Comparison of ENCODE assay signal across 13 cellular contexts in genomic region chrX:40130207-40130606, GRCh38. TPM values are rescaled to one million over a fixed set of nuclear protein-coding genes. Genes with fewer than 3 reads are reported as not detected.
DNase-seq lines count a peak whose midpoint lies in the region; ATAC-seq, FAIRE-seq and TF ChIP-seq lines count a peak whose summit lies in the region.
"Had no signal": no experiment of that assay in that cellular context is flagged by ENCODE, and none has a peak within 500 bp of the region (broad histone marks: within the 10 kb centered on the region; RNA-seq: fewer than 3 reads in every experiment).

No MANE protein-coding gene starts in this region.

- no peaks in the 10 kb centered on the region for H3K4me1 ChIP-seq in uterus

- no peak overlapping the region for H3K27ac ChIP-seq in uterus

- in situ Hi-C loops in G401 (cut with HindIII; ENCODE audit: low sequenced_read_pairs) = no loop called here

- intact Hi-C loops in uterus (cut with DNase I; ENCODE audit: low total_unique reads) = no loop called here

- no peak overlapping the region for H3K4me3 ChIP-seq in fibroblast of the aortic adventitia (ENCODE audit: low read depth, low read length)
- no peak overlapping the region for H3K4me3 ChIP-seq in uterus
- H3K4me3 ChIP-seq: GM12878 had no signal

- H3K9me3 ChIP-seq in uterus = no peaks in the 10 kb centered on the region

- peak; percentile 48 for ATAC-seq in SK-N-SH treated with all-trans-retinoic acid at 6 μM for 48 hours
- ATAC-seq: GM12878; naive thymus-derived CD4-positive, alpha-beta T cell had no signal

- no peak for TF ChIP-seq CTCF in fibroblast of the aortic adventitia (IDR thresholded peaks at IDR 0.05; ENCODE audit: insufficient read depth, low read length)
- TF ChIP-seq CTCF in uterus (IDR thresholded peaks at IDR 0.05) = no peak

- no peaks in the 10 kb centered on the region for H3K36me3 ChIP-seq in uterus

- CTCF ChIA-PET in HEK293T (lab: Yijun Ruan, JAX) = no interaction called here

- H3K27me3 ChIP-seq in uterus = no peaks in the 10 kb centered on the region

- DNase-seq in H54 (ENCODE audit: insufficient read length, low spot score) = peak; percentile 35
- DNase-seq in fibroblast of the aortic adventitia (ENCODE audit: low read depth) = peak; percentile 65
- peak; percentile 23 to 50 for DNase-seq in uterus
- DNase-seq in G401 (ENCODE audit: low spot score) = no peak
- no peak for DNase-seq in HEK293T (ENCODE audit: extremely low spot score)
- no peak for DNase-seq in C1 segment of cervical spinal cord (lab: John Stamatoyannopoulos, UW)
- DNase-seq: activated CD4-positive, alpha-beta T cell treated with anti-CD3 and anti-CD28 coated beads, Interleukin-2, amount 50 U/mL, for 4 hours; DMS153; naive thymus-derived CD4-positive, alpha-beta T cell; NCI-H1092 treated with DMSO at 0.1 percent for 48 hours; NCI-H510A had no signal

- POLR2A ChIA-PET in HEK293T (lab: Yijun Ruan, JAX) = no interaction called here

- TF ChIP-seq POLR2A in H54 (IDR thresholded peaks at IDR 0.05; ENCODE audit: low read depth, low read length) = no peak
- TF ChIP-seq POLR2A in uterus (IDR thresholded peaks at IDR 0.05) = no peak

- FAIRE-seq in H54 (lab: Jason Lieb, UNC) = no peak
- FAIRE-seq: GM12878 had no signal

TF ChIP-seq in SK-N-SH treated with all-trans-retinoic acid at 6 μM for 48 hours, 23 proteins besides CTCF, POLR2A, EP300 and RAD21 (continues in another document):
- TF ChIP-seq RARB (CRISPR knock-in tag; IDR thresholded peaks at IDR 0.05) (no peak), ESRRG (CRISPR knock-in tag; IDR thresholded peaks at IDR 0.05) (no peak), SNAI2 (CRISPR knock-in tag; IDR thresholded peaks at IDR 0.05) (no peak), PATZ1 (CRISPR knock-in tag; IDR thresholded peaks at IDR 0.05; ENCODE audit: borderline replicate concordance) (no peak), ZNF70 (CRISPR knock-in tag; IDR thresholded peaks at IDR 0.05) (no peak), PPARA (CRISPR knock-in tag; IDR thresholded peaks at IDR 0.05; ENCODE audit: borderline replicate concordance) (no peak), CSDC2 (CRISPR knock-in tag; IDR thresholded peaks at IDR 0.05) (no peak), BACH2 (CRISPR knock-in tag; IDR thresholded peaks at IDR 0.05; ENCODE audit: borderline replicate concordance) (no peak), POU6F1 (CRISPR knock-in tag; IDR thresholded peaks at IDR 0.05; ENCODE audit: borderline replicate concordance, low read depth) (no peak), ZC3H10 (CRISPR knock-in tag; IDR thresholded peaks at IDR 0.05) (no peak), CSRNP3 (CRISPR knock-in tag; IDR thresholded peaks at IDR 0.05) (no peak)

TF ChIP-seq in HEK293T, 16 proteins besides CTCF, POLR2A, EP300 and RAD21:
- TF ChIP-seq FOXK2 (IDR thresholded peaks at IDR 0.05) (no peak), LEF1 (IDR thresholded peaks at IDR 0.05; ENCODE audit: borderline replicate concordance) (no peak), SUZ12 (IDR thresholded peaks at IDR 0.05) (no peak), BHLHE40 (IDR thresholded peaks at IDR 0.05; ENCODE audit: borderline replicate concordance) (no peak), CTBP1 (IDR thresholded peaks at IDR 0.05; ENCODE audit: borderline replicate concordance) (no peak), ZNF384 (IDR thresholded peaks at IDR 0.05) (no peak), L3MBTL2 (conservative IDR thresholded peaks at IDR 0.05) (no peak), HDGF (IDR thresholded peaks at IDR 0.05; ENCODE audit: borderline replicate concordance) (no peak), FOXA1 (IDR thresholded peaks at IDR 0.05) (no peak), NFRKB (IDR thresholded peaks at IDR 0.05) (no peak), ARNT (IDR thresholded peaks at IDR 0.05) (no peak), SP1 (IDR thresholded peaks at IDR 0.05) (no peak), TARDBP (IDR thresholded peaks at IDR 0.05) (no peak), ELF4 (IDR thresholded peaks at IDR 0.05) (no peak), PKNOX1 (IDR thresholded peaks at IDR 0.05) (no peak), FOXM1 (IDR thresholded peaks at IDR 0.05; ENCODE audit: borderline replicate concordance) (no peak)

RNA-seq across cellular contexts. Expression of gene BCOR, which starts 32.4 kb away (rescaled TPM):
- total RNA-seq in fibroblast of the aortic adventitia (ENCODE audit: low replicate concordance) = 8.2 and 12.7 TPM in 2 replicates
- total RNA-seq in uterus = 10 to 100 TPM in 3 of 4 donors, 1 to 10 TPM in 1; 10.0 to 42.4 (median 26.4) TPM
- total RNA-seq in G401 (2014; rRNA removed; shearing (Covaris generic)) = 21.3 and 28.8 TPM in 2 replicates

Comparison
In these comparisons a context has a peak if more than half of its experiments do, and no peak if none do; other contexts are left out.
1. DNase-seq: peak in H54 (single experiment), fibroblast of the aortic adventitia (single experiment) and uterus (2 of 2); none in G401 (single experiment), HEK293T (single experiment) and C1 segment of cervical spinal cord (0 of 14).